ENCODE assay signal across 14 cellular contexts in genomic region chr22:38220163-38220562, GRCh38. TPM values are rescaled to one million over a fixed set of nuclear protein-coding genes. Genes with fewer than 3 reads are reported as not detected.
DNase-seq lines count a peak whose midpoint lies in the region; TF ChIP-seq lines count a peak whose summit lies in the region.
"Had no signal": no experiment of that assay in that cellular context is flagged by ENCODE, and none has a peak within 500 bp of the region (broad histone marks: within the 10 kb centered on the region; RNA-seq: fewer than 3 reads in every experiment).

No MANE protein-coding gene starts in this region.

- H4K20me1 ChIP-seq in mammary epithelial cell (ENCODE audit: insufficient read depth, low read length): no peaks in the 10 kb centered on the region

- CTCF ChIA-PET in activated CD4-positive, alpha-beta memory T cell treated with anti-CD3 and anti-CD28 coated beads for 36 hours (lab: Charles Lee): interaction anchor here (0.7 to 2.7 kb wide), 5 partner anchors 8 to 168 kb away, joined by 3 to 9 read pairs (median 3); no protein-coding TSS in a partner anchor
- CTCF ChIA-PET in activated CD4-positive, alpha-beta memory T cell treated with anti-CD3 and anti-CD28 coated beads, Interleukin-2, amount 10 ng/mL, durations not matched to agents 7 days and 5 days (lab: Charles Lee): interaction anchor here (1.2 to 1.6 kb wide), 2 partner anchors 10 to 168 kb away, joined by 4 to 6 read pairs; no protein-coding TSS in a partner anchor
- CTCF ChIA-PET in mammary epithelial cell (lab: Charles Lee; ENCODE audit: low non-redundant PET): no interaction called here

- no peaks in the 10 kb centered on the region for H3K9me3 Mint-ChIP-seq in activated CD4-positive, alpha-beta memory T cell treated with anti-CD3 and anti-CD28 coated beads for 36 hours
- no peaks in the 10 kb centered on the region for H3K9me3 Mint-ChIP-seq in activated CD4-positive, alpha-beta memory T cell treated with anti-CD3 and anti-CD28 coated beads, Interleukin-2, amount 10 ng/mL, durations not matched to agents 7 days and 5 days
- H3K9me3 Mint-ChIP-seq in mesothelial cell of epicardium: no peaks in the 10 kb centered on the region
- H3K9me3 Mint-ChIP-seq: activated T-cell treated with anti-CD3 and anti-CD28 coated beads, Interleukin-2, amount 50 U/mL, for 24 hours; naive thymus-derived CD8-positive, alpha-beta T cell had no signal

- TF ChIP-seq POLR2A in tibial nerve (IDR thresholded peaks at IDR 0.05): no peak

- H3K27me3 Mint-ChIP-seq in activated CD4-positive, alpha-beta memory T cell treated with anti-CD3 and anti-CD28 coated beads for 36 hours: no peaks in the 10 kb centered on the region
- no peaks in the 10 kb centered on the region for H3K27me3 Mint-ChIP-seq in activated CD4-positive, alpha-beta memory T cell treated with anti-CD3 and anti-CD28 coated beads, Interleukin-2, amount 10 ng/mL, durations not matched to agents 7 days and 5 days
- H3K27me3 Mint-ChIP-seq in mesothelial cell of epicardium (ENCODE audit: low read depth): peaks cover under 1% of the 10 kb centered on the region
- H3K27me3 Mint-ChIP-seq: activated T-cell treated with anti-CD3 and anti-CD28 coated beads, Interleukin-2, amount 50 U/mL, for 24 hours; naive thymus-derived CD8-positive, alpha-beta T cell had no signal

- no peak overlapping the region for H3K4me2 ChIP-seq in mammary epithelial cell (ENCODE audit: insufficient read depth, low read depth, low read length)

- H2AFZ ChIP-seq in mammary epithelial cell (ENCODE audit: low read depth, low read length): no peak overlapping the region

- TF ChIP-seq CTCF in mammary epithelial cell (conservative IDR thresholded peaks at IDR 0.05 in 1 of 2, IDR thresholded peaks at IDR 0.05 in 1 of 2; ENCODE audit: extremely low read depth in 1 of 2, insufficient read depth in 1 of 2, low read depth in 1 of 2, low read length in 2 of 2) (no peak), mesothelial cell of epicardium (IDR thresholded peaks at IDR 0.05; ENCODE audit: unreplicated experiment) (no peak), tibial nerve (IDR thresholded peaks at IDR 0.05) (no peak)

- no peak for DNase-seq in activated CD4-positive, alpha-beta memory T cell treated with anti-CD3 and anti-CD28 coated beads for 36 hours
- no peak for DNase-seq in activated CD4-positive, alpha-beta memory T cell treated with anti-CD3 and anti-CD28 coated beads, Interleukin-2, amount 10 ng/mL, durations not matched to agents 7 days and 5 days
- DNase-seq in mammary epithelial cell (no peak), mesothelial cell of epicardium (ENCODE audit: low spot score in 2 of 2, unreplicated experiment in 2 of 2) (no peak), tibial nerve (ENCODE audit: low spot score in 2 of 2) (no peak), NOMO-1 treated with dmso at 0.1 percent for 144 hours (lab: John Stamatoyannopoulos, UW; ENCODE audit: unreplicated experiment) (no peak), AG08395 (ENCODE audit: low spot score) (no peak), anterior cingulate cortex (lab: John Stamatoyannopoulos, UW) (no peak)
- DNase-seq: 8988T; activated T-cell treated with anti-CD3 and anti-CD28 coated beads, Interleukin-2, amount 50 U/mL, for 24 hours; cerebellar nuclear complex; EL; naive thymus-derived CD8-positive, alpha-beta T cell; T1000 had no signal

- H3K4me1 Mint-ChIP-seq in activated CD4-positive, alpha-beta memory T cell treated with anti-CD3 and anti-CD28 coated beads for 36 hours (ENCODE audit: low read depth): peaks cover 26% of the 10 kb centered on the region
- H3K4me1 Mint-ChIP-seq in activated CD4-positive, alpha-beta memory T cell treated with anti-CD3 and anti-CD28 coated beads, Interleukin-2, amount 10 ng/mL, durations not matched to agents 7 days and 5 days: peaks cover 31% of the 10 kb centered on the region
- H3K4me1 Mint-ChIP-seq in mesothelial cell of epicardium: peaks cover 31% of the 10 kb centered on the region

- BruUV-seq in mammary epithelial cell (replicated peaks; lab: Mats Ljungman, UMichigan): no TSS peak

- peaks cover 2% of the 10 kb centered on the region for H3K36me3 Mint-ChIP-seq in activated CD4-positive, alpha-beta memory T cell treated with anti-CD3 and anti-CD28 coated beads for 36 hours
- peaks cover 16% of the 10 kb centered on the region for H3K36me3 Mint-ChIP-seq in activated CD4-positive, alpha-beta memory T cell treated with anti-CD3 and anti-CD28 coated beads, Interleukin-2, amount 10 ng/mL, durations not matched to agents 7 days and 5 days (ENCODE audit: low read depth)
- H3K36me3 Mint-ChIP-seq in mesothelial cell of epicardium: peaks cover 12% of the 10 kb centered on the region

- in situ Hi-C loops in mammary epithelial cell (cut with MboI; ENCODE audit: low sequenced_read_pairs in 2 of 2): no loop called here

- H3K27me3 ChIP-seq in mammary epithelial cell (ENCODE audit: insufficient read depth, low read length) (no peaks in the 10 kb centered on the region), tibial nerve (no peaks in the 10 kb centered on the region)

- no peak overlapping the region for H3K4me3 ChIP-seq in mammary epithelial cell (replicated peaks in 1 of 3; ENCODE audit: insufficient read depth in 1 of 3, low read depth in 2 of 3, low read length in 3 of 3)
- no peak overlapping the region for H3K4me3 ChIP-seq in tibial nerve

- POLR2A ChIA-PET in activated CD4-positive, alpha-beta memory T cell treated with anti-CD3 and anti-CD28 coated beads for 36 hours (lab: Charles Lee): interaction anchor here (1.1 kb wide), 1 partner anchor 39 kb away, joined by 3 read pairs; no protein-coding TSS in a partner anchor
- POLR2A ChIA-PET in activated CD4-positive, alpha-beta memory T cell treated with anti-CD3 and anti-CD28 coated beads, Interleukin-2, amount 10 ng/mL, durations not matched to agents 7 days and 5 days (lab: Charles Lee): interaction anchor here (7.0 kb wide), 1 partner anchor 16 kb away, joined by 63 read pairs; the partner anchor contains the start of gene MAFF

- intact Hi-C loops in activated CD4-positive, alpha-beta memory T cell treated with anti-CD3 and anti-CD28 coated beads for 36 hours (cut with micrococcal nuclease): no loop called here
- intact Hi-C loops in mammary epithelial cell (cut with micrococcal nuclease): no loop called here

- dilution Hi-C loops in mammary epithelial cell (cut with HindIII; ENCODE audit: low sequenced_read_pairs): no loop called here

- H3K4me1 ChIP-seq in mammary epithelial cell (ENCODE audit: insufficient read depth, low read length) (peaks cover 55% of the 10 kb centered on the region), tibial nerve (peaks cover 0 to 43% (median 28%) of the 10 kb centered on the region in 4 donors)

- H3K4me3 Mint-ChIP-seq in activated CD4-positive, alpha-beta memory T cell treated with anti-CD3 and anti-CD28 coated beads for 36 hours: no peak overlapping the region
- no peak overlapping the region for H3K4me3 Mint-ChIP-seq in activated CD4-positive, alpha-beta memory T cell treated with anti-CD3 and anti-CD28 coated beads, Interleukin-2, amount 10 ng/mL, durations not matched to agents 7 days and 5 days
- H3K4me3 Mint-ChIP-seq in mesothelial cell of epicardium: no peak overlapping the region
- H3K4me3 Mint-ChIP-seq: activated T-cell treated with anti-CD3 and anti-CD28 coated beads, Interleukin-2, amount 50 U/mL, for 24 hours had no signal

- WGBS in mammary epithelial cell (ENCODE audit: low coverage, missing lambda C conversion rate): 44% methylated on average over 2 of the region's 8 CpGs
- 52 to 54% methylated on average over 8 of the region's 8 CpGs for WGBS in tibial nerve, 2 donors

- H3K9me3 ChIP-seq in mammary epithelial cell (replicated peaks; ENCODE audit: insufficient read depth, low read length) (no peaks in the 10 kb centered on the region), tibial nerve (no peaks in the 10 kb centered on the region)

- H3K79me2 ChIP-seq in mammary epithelial cell (ENCODE audit: insufficient read depth, low read length): peaks cover 3% of the 10 kb centered on the region

- no peak overlapping the region for H3K9ac ChIP-seq in mammary epithelial cell (ENCODE audit: insufficient read depth, low read length)

- H3K27ac Mint-ChIP-seq in activated CD4-positive, alpha-beta memory T cell treated with anti-CD3 and anti-CD28 coated beads for 36 hours: peak overlapping the region; percentile 33
- no peak overlapping the region for H3K27ac Mint-ChIP-seq in activated CD4-positive, alpha-beta memory T cell treated with anti-CD3 and anti-CD28 coated beads, Interleukin-2, amount 10 ng/mL, durations not matched to agents 7 days and 5 days
- peak overlapping the region; percentile 88 for H3K27ac Mint-ChIP-seq in mesothelial cell of epicardium

- TF ChIP-seq EP300 in tibial nerve (IDR thresholded peaks at IDR 0.05): no peak

- H3K36me3 ChIP-seq in mammary epithelial cell (ENCODE audit: insufficient read depth, low read length) (peaks cover 2% of the 10 kb centered on the region), tibial nerve (peaks cover 0 to 53% (median 4%) of the 10 kb centered on the region in 3 donors)

- peak overlapping the region; percentile 92 for H3K27ac ChIP-seq in mammary epithelial cell (ENCODE audit: insufficient read depth, low read depth, low read length)
- peak overlapping the region; percentile 87 to 99 (median 95) for H3K27ac ChIP-seq in tibial nerve

RNA-seq across cellular contexts. Expression of gene MAFF, which starts 18.4 kb away (rescaled TPM):
- 10 to 100 TPM; 15.5 to 15.9 TPM for total RNA-seq in activated CD4-positive, alpha-beta memory T cell treated with anti-CD3 and anti-CD28 coated beads for 36 hours
- total RNA-seq in activated CD4-positive, alpha-beta memory T cell treated with anti-CD3 and anti-CD28 coated beads, Interleukin-2, amount 10 ng/mL, durations not matched to agents 7 days and 5 days: 10 to 100 TPM; 15.3 to 16.4 TPM
- total RNA-seq in mammary epithelial cell (10 to 100 TPM; 17.0 to 48.5 TPM), mesothelial cell of epicardium (33.4 to 35.3 TPM (median 34.1 TPM) in 3 replicates), tibial nerve (100 to 1,000 TPM in 2 of 4 donors, 10 to 100 TPM in 2; 68.1 to 110 (median 96.8) TPM)
- 13.9 TPM for polyA plus RNA-seq in mammary epithelial cell
- 5.3 TPM for polyA minus RNA-seq in mammary epithelial cell

RNA-seq across cellular contexts. Expression of gene PLA2G6, which starts 38.5 kb away (rescaled TPM):
- total RNA-seq in activated CD4-positive, alpha-beta memory T cell treated with anti-CD3 and anti-CD28 coated beads for 36 hours: 10 to 100 TPM; 63.7 to 69.5 TPM
- total RNA-seq in activated CD4-positive, alpha-beta memory T cell treated with anti-CD3 and anti-CD28 coated beads, Interleukin-2, amount 10 ng/mL, durations not matched to agents 7 days and 5 days: 10 to 100 TPM; 80.7 to 85.7 TPM
- total RNA-seq in mammary epithelial cell (10 to 100 TPM; 12.8 to 20.2 TPM), mesothelial cell of epicardium (88.2 to 91.9 TPM (median 88.6 TPM) in 3 replicates), tibial nerve (10 to 100 TPM; 48.5 to 60.3 (median 55.1) TPM)
- polyA plus RNA-seq in mammary epithelial cell: 7.8 TPM
- 7.9 TPM for polyA minus RNA-seq in mammary epithelial cell

RNA-seq across cellular contexts. Expression of gene TMEM184B, which starts 52.6 kb away (rescaled TPM):
- 10 to 100 TPM; 24.4 to 26.6 TPM for total RNA-seq in activated CD4-positive, alpha-beta memory T cell treated with anti-CD3 and anti-CD28 coated beads for 36 hours
- total RNA-seq in activated CD4-positive, alpha-beta memory T cell treated with anti-CD3 and anti-CD28 coated beads, Interleukin-2, amount 10 ng/mL, durations not matched to agents 7 days and 5 days: 10 to 100 TPM; 45.9 to 49.3 TPM
- total RNA-seq in mammary epithelial cell (10 to 100 TPM; 26.2 to 68.5 TPM), mesothelial cell of epicardium (61.4 to 64.0 TPM (median 62.8 TPM) in 3 replicates), tibial nerve (100 to 1,000 TPM in 1 of 4 donors, 10 to 100 TPM in 3; 61.1 to 138 (median 72.0) TPM)
- polyA plus RNA-seq in mammary epithelial cell: 41.1 TPM
- 58.2 TPM for polyA minus RNA-seq in mammary epithelial cell
